In the genomic region with DNA sequence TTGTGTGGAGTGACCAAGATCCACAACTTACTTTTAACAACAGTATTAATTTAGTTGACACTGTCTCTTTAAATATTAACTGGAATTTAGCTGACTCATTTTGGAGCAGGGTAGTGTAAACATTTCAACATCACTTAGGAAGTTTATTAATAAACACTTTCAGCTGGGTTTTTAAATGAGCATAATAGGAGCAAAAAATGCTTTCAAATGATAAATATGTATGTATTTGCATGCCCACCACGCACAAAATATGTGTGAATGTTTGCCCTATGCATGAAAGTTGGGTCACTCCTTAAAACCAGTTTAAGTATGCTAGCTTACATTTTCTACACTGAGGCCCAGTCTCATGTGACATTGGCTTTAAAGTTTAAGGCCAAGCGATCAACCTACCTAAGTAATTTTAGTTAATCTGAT, we compare ENCODE assay signal across 8 cellular contexts. TPM values are rescaled to one million over a fixed set of nuclear protein-coding genes. Genes with fewer than 3 reads are reported as not detected.
DNase-seq lines count a peak whose midpoint lies in the region; ATAC-seq and TF ChIP-seq lines count a peak whose summit lies in the region.

No MANE protein-coding gene starts in this region.

- H3K27ac ChIP-seq in SJCRH30 = no peak overlapping the region

- H3K9me3 ChIP-seq in SJCRH30 (replicated peaks) = no peaks in the 10 kb centered on the region

- TF ChIP-seq CTCF in fibroblast of mammary gland (conservative IDR thresholded peaks at IDR 0.05; ENCODE audit: control insufficient read depth, insufficient read depth, low read depth, low read length) = no peak
- no peak for TF ChIP-seq CTCF in retinal pigment epithelial cell (conservative IDR thresholded peaks at IDR 0.05; ENCODE audit: low read depth, low read length)

- peaks cover 60% of the 10 kb centered on the region for H3K36me3 ChIP-seq in SJCRH30

- no peak for ATAC-seq in HG02763 (IDR thresholded peaks at IDR 0.05; ENCODE audit: unreplicated experiment)
- ATAC-seq in HG02840 (IDR thresholded peaks at IDR 0.05; ENCODE audit: low FRiP score, unreplicated experiment) = no peak

- peaks cover 14% of the 10 kb centered on the region for H3K4me1 ChIP-seq in SJCRH30

- DNase-seq in SJCRH30 (no peak), fibroblast of mammary gland (ENCODE audit: low read depth) (peak; percentile 57), retinal pigment epithelial cell (ENCODE audit: low read depth) (no peak), MV-4-11 (lab: John Stamatoyannopoulos, UW) (no peak), NCI-H2227 treated with DMSO at 0.1 percent for 48 hours (lab: John Stamatoyannopoulos, UW) (no peak)

- no peaks in the 10 kb centered on the region for H3K27me3 ChIP-seq in SJCRH30

- H3K4me3 ChIP-seq in GM08714 (ENCODE audit: low read length) = peak overlapping the region; percentile 90; the same call in 1 of the 2 replicates
- H3K4me3 ChIP-seq in SJCRH30 = peak overlapping the region; percentile 94
- peak overlapping the region; percentile 89 for H3K4me3 ChIP-seq in fibroblast of mammary gland (ENCODE audit: control insufficient read depth, low read depth, low read length)
- peak overlapping the region; percentile 82 for H3K4me3 ChIP-seq in retinal pigment epithelial cell (ENCODE audit: low read length)

RNA-seq across cellular contexts. Expression of gene ZFAND5, which starts 2.9 kb away (rescaled TPM):
- 149 and 151 TPM in 2 replicates for total RNA-seq in SJCRH30 (2014; rRNA removed; shearing (Covaris generic))
